In the genomic region with DNA sequence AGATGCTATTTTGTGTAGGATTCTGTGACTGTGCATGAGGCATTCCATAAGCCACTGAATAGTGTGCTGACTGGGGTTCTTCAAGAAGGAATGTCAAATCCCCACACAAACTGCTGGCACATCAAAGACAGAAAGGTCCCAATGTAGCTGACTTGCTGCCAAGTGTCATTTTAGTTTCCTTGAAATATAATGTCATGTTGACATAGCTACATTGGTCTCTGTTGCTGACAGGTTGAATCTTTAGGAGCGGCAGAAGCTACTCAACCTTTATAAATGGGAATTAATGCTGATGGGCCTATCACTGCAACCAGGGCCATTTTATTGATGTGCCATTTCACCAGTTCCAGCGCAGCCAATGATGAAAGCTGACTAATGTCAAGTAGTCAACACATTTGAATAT, we compare ENCODE assay signal across 31 cellular contexts.
"Had no signal": no experiment of that assay in that cellular context is flagged by ENCODE, and none has a peak within 500 bp of the region (broad histone marks: within the 10 kb centered on the region; RNA-seq: fewer than 3 reads in every experiment).

No MANE protein-coding gene starts in this region.

- H3K36me3 Mint-ChIP-seq: activated naive CD4-positive, alpha-beta T cell treated with anti-CD3 and anti-CD28 coated beads, Interleukin-2, amount 50 U/mL, for 24 hours had no signal

- H3K27me3 ChIP-seq: adrenal gland, body of pancreas, esophagus muscularis mucosa, foreskin keratinocyte, gastrocnemius medialis, heart left ventricle had no signal

- H3K27ac Mint-ChIP-seq: activated B cell treated with CpG ODN at 0.5 μM for 24 hours; activated CD4-positive, alpha-beta memory T cell treated with anti-CD3 and anti-CD28 coated beads, Interleukin-2, amount 10 ng/mL, durations not matched to agents 7 days and 5 days; activated CD4-positive, alpha-beta T cell treated with anti-CD3 and anti-CD28 coated beads, Interleukin-2, amount 10 ng/mL, durations not matched to agents 7 days and 5 days; effector memory CD8-positive, alpha-beta T cell; T-helper 17 cell; T-helper 2 cell treated with Interferon-gamma antibody and Interleukin-4, amounts not matched to agents 5 μg/mL and 100 μg/mL, for 36 hours had no signal

- DNase-seq: activated B cell treated with CpG ODN at 0.5 μM for 24 hours; activated CD4-positive, alpha-beta memory T cell treated with anti-CD3 and anti-CD28 coated beads, Interleukin-2, amount 10 ng/mL, durations not matched to agents 7 days and 5 days; activated CD4-positive, alpha-beta T cell treated with anti-CD3 and anti-CD28 coated beads, Interleukin-2, amount 10 ng/mL, durations not matched to agents 7 days and 5 days; activated CD4-positive, alpha-beta T cell treated with anti-CD3 and anti-CD28 coated beads, Interleukin-2, amount 50 U/mL, for 4 hours; activated CD8-positive, alpha-beta memory T cell treated with anti-CD3 and anti-CD28 coated beads, Interleukin-2, amount 10 ng/mL, durations not matched to agents 7 days and 5 days; activated CD8-positive, alpha-beta memory T cell treated with anti-CD3 and anti-CD28 coated beads, Interleukin-2, amount 50 U/mL, for 4 hours; activated gamma-delta T cell; activated naive CD4-positive, alpha-beta T cell treated with Interleukin-2 at 50 U/mL for 16 hours; activated naive CD8-positive, alpha-beta T cell treated with anti-CD3 and anti-CD28 coated beads for 36 hours; activated naive CD8-positive, alpha-beta T cell treated with anti-CD3 and anti-CD28 coated beads, Interleukin-2, amount 50 U/mL, for 24 hours; adrenal gland; amygdala; aorta; body of pancreas; caudate nucleus; cortex of kidney; dermis blood vessel endothelial cell; effector CD4-positive, alpha-beta T cell; effector memory CD8-positive, alpha-beta T cell; erythroblast; foreskin keratinocyte; gastrocnemius medialis; glutamatergic neuron; heart left ventricle; T-helper 1 cell; T-helper 17 cell; T1000; WERI-Rb-1 had no signal

- H3K27me3 Mint-ChIP-seq: activated CD4-positive, alpha-beta memory T cell treated with anti-CD3 and anti-CD28 coated beads, Interleukin-2, amount 10 ng/mL, durations not matched to agents 7 days and 5 days; activated CD4-positive, alpha-beta T cell treated with anti-CD3 and anti-CD28 coated beads, Interleukin-2, amount 10 ng/mL, durations not matched to agents 7 days and 5 days; activated CD8-positive, alpha-beta memory T cell treated with anti-CD3 and anti-CD28 coated beads, Interleukin-2, amount 10 ng/mL, durations not matched to agents 7 days and 5 days; activated naive CD4-positive, alpha-beta T cell treated with anti-CD3 and anti-CD28 coated beads, Interleukin-2, amount 50 U/mL, for 24 hours; activated naive CD8-positive, alpha-beta T cell treated with anti-CD3 and anti-CD28 coated beads for 36 hours; activated naive CD8-positive, alpha-beta T cell treated with anti-CD3 and anti-CD28 coated beads, Interleukin-2, amount 50 U/mL, for 24 hours; effector memory CD8-positive, alpha-beta T cell; T-helper 17 cell had no signal

- H3K27ac ChIP-seq: adrenal gland, body of pancreas, esophagus muscularis mucosa, foreskin keratinocyte, gastrocnemius medialis, heart left ventricle, WERI-Rb-1 had no signal

- H3K4me3 ChIP-seq: adrenal gland, body of pancreas, esophagus muscularis mucosa, gastrocnemius medialis, heart left ventricle had no signal

- H3K4me1 Mint-ChIP-seq: activated B cell treated with CpG ODN at 0.5 μM for 24 hours had no signal

- H3K4me3 Mint-ChIP-seq: activated B cell treated with CpG ODN at 0.5 μM for 24 hours; activated CD4-positive, alpha-beta memory T cell treated with anti-CD3 and anti-CD28 coated beads, Interleukin-2, amount 10 ng/mL, durations not matched to agents 7 days and 5 days; activated CD4-positive, alpha-beta T cell treated with anti-CD3 and anti-CD28 coated beads, Interleukin-2, amount 10 ng/mL, durations not matched to agents 7 days and 5 days; activated CD8-positive, alpha-beta memory T cell treated with anti-CD3 and anti-CD28 coated beads, Interleukin-2, amount 10 ng/mL, durations not matched to agents 7 days and 5 days; activated naive CD8-positive, alpha-beta T cell treated with anti-CD3 and anti-CD28 coated beads for 36 hours; activated naive CD8-positive, alpha-beta T cell treated with anti-CD3 and anti-CD28 coated beads, Interleukin-2, amount 50 U/mL, for 24 hours; effector memory CD8-positive, alpha-beta T cell; T-helper 17 cell; T-helper 2 cell treated with Interferon-gamma antibody and Interleukin-4, amounts not matched to agents 5 μg/mL and 100 μg/mL, for 36 hours had no signal

- ATAC-seq: activated CD8-positive, alpha-beta memory T cell treated with anti-CD3 and anti-CD28 coated beads, Interleukin-2, amount 10 ng/mL, durations not matched to agents 7 days and 5 days; activated naive CD8-positive, alpha-beta T cell treated with anti-CD3 and anti-CD28 coated beads, Interleukin-2, amount 50 U/mL, for 24 hours; body of pancreas; effector memory CD8-positive, alpha-beta T cell; foreskin keratinocyte; gastrocnemius medialis; heart left ventricle; T-helper 17 cell had no signal

- H3K9me3 Mint-ChIP-seq: activated B cell treated with CpG ODN at 0.5 μM for 24 hours; activated CD4-positive, alpha-beta T cell treated with anti-CD3 and anti-CD28 coated beads, Interleukin-2, amount 10 ng/mL, durations not matched to agents 7 days and 5 days; activated naive CD4-positive, alpha-beta T cell treated with anti-CD3 and anti-CD28 coated beads, Interleukin-2, amount 50 U/mL, for 24 hours; activated naive CD8-positive, alpha-beta T cell treated with anti-CD3 and anti-CD28 coated beads for 36 hours; activated naive CD8-positive, alpha-beta T cell treated with anti-CD3 and anti-CD28 coated beads, Interleukin-2, amount 50 U/mL, for 24 hours; effector memory CD8-positive, alpha-beta T cell; T-helper 2 cell treated with Interferon-gamma antibody and Interleukin-4, amounts not matched to agents 5 μg/mL and 100 μg/mL, for 36 hours had no signal

- H3K36me3 ChIP-seq: adrenal gland, esophagus muscularis mucosa, gastrocnemius medialis, heart left ventricle, WERI-Rb-1 had no signal

- H3K9me3 ChIP-seq: body of pancreas, esophagus muscularis mucosa, gastrocnemius medialis, heart left ventricle had no signal
